ENCODE assay signal across 8 cellular contexts in the genomic region with DNA sequence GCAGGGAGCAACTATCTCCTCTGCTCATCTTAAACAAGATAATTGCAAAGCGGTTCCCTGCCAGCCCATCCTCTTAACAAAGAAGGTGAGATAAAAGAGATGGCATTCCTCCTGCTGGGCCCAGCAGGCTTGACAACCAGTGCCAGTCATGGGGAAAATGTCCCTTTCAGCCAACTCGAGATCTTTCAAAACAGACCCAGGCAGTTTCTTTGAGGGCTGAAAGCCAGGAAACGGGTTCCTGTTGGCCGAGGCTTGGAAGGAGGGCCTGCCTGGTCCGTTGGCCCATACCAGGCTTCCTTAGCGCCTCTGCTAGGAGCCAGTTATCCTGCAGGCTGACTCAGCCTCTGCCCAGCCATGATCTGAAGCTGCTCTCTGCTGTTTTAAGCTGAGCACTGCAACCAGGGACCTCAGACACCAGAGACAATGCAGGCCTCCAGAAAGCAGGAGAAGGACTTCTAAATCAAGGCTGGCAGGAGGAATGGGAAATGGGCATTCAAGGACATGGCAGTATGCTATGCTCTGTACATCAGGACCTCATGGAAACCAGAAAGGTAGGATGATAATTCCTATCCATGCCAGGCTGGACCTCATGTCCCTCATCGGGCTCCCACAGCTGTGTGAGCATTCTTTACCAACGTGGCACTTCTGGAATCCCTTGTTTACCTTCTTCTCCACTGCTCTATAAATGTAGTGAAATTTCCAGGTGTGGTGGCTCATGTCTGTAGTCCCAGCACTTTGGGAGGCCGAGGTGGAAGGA. TPM values are rescaled to one million over a fixed set of nuclear protein-coding genes. Genes with fewer than 3 reads are reported as not detected.
A peak's percentile ranks its signal among the peaks of the same experiment; 100 is the strongest.
DNase-seq lines count a peak whose midpoint lies in the region; ATAC-seq, FAIRE-seq and TF ChIP-seq lines count a peak whose summit lies in the region.

No MANE protein-coding gene starts in this region.

- H3K9me3 ChIP-seq in BLaER1 (no peaks in the 10 kb centered on the region), Loucy (ENCODE audit: insufficient read depth, low read depth, low read length) (no peaks in the 10 kb centered on the region), astrocyte (ENCODE audit: insufficient read depth, low read depth, low read length) (no peaks in the 10 kb centered on the region), iPS DF 6.9 (ENCODE audit: control insufficient read depth, insufficient read depth, low read length) (no peaks in the 10 kb centered on the region), smooth muscle cell (replicated peaks; ENCODE audit: low read depth) (no peaks in the 10 kb centered on the region)

- H2AFZ ChIP-seq in Loucy (ENCODE audit: low read length) (no peak overlapping the region), astrocyte (ENCODE audit: low read depth, low read length) (no peak overlapping the region), smooth muscle cell (ENCODE audit: low read depth) (no peak overlapping the region)

- H3K27me3 ChIP-seq in BLaER1 (no peaks in the 10 kb centered on the region), Loucy (ENCODE audit: insufficient read depth, low read length, poor library complexity, severe bottlenecking) (no peaks in the 10 kb centered on the region), astrocyte (ENCODE audit: insufficient read depth, low read length) (no peaks in the 10 kb centered on the region), iPS DF 6.9 (ENCODE audit: control insufficient read depth, insufficient read depth, low read length) (no peaks in the 10 kb centered on the region), smooth muscle cell (ENCODE audit: low read depth) (no peaks in the 10 kb centered on the region)

- peak overlapping the region; percentile 77 for H3K4me2 ChIP-seq in BLaER1
- H3K4me2 ChIP-seq in Loucy (ENCODE audit: low read depth, low read length, poor library complexity, severe bottlenecking) = no peak overlapping the region
- H3K4me2 ChIP-seq in astrocyte (ENCODE audit: low read length) = no peak overlapping the region
- no peak overlapping the region for H3K4me2 ChIP-seq in smooth muscle cell

- peak; percentile 88 for FAIRE-seq in astrocyte (lab: Jason Lieb, UNC)

- H3K4me3 Mint-ChIP-seq in astrocyte (ENCODE audit: unreplicated experiment) = no peak overlapping the region
- no peak overlapping the region for H3K4me3 Mint-ChIP-seq in glutamatergic neuron (ENCODE audit: unreplicated experiment)
- H3K4me3 Mint-ChIP-seq in effector memory CD8-positive, alpha-beta T cell = no peak overlapping the region

- DNase-seq in astrocyte (ENCODE audit: low read depth) (peak; percentile 61), iPS DF 6.9 (ENCODE audit: low read depth, low spot score) (peak; percentile 25), smooth muscle cell (lab: John Stamatoyannopoulos, UW; ENCODE audit: unreplicated experiment) (peak; percentile 6), glutamatergic neuron (no peak)
- no peak for DNase-seq in effector memory CD8-positive, alpha-beta T cell

- H3K27ac Mint-ChIP-seq in astrocyte (ENCODE audit: unreplicated experiment) = no peak overlapping the region
- no peak overlapping the region for H3K27ac Mint-ChIP-seq in glutamatergic neuron (ENCODE audit: unreplicated experiment)
- H3K27ac Mint-ChIP-seq in effector memory CD8-positive, alpha-beta T cell = no peak overlapping the region

- WGBS in iPS DF 6.9 (ENCODE audit: insufficient coverage, insufficient read length) = no CpG with 5 or more reads among the region's 9 CpGs
- 40% methylated on average over 9 of the region's 9 CpGs for WGBS in smooth muscle cell (ENCODE audit: low lambda C conversion rate)

- no peaks in the 10 kb centered on the region for H3K9me2 ChIP-seq in Loucy (replicated peaks; ENCODE audit: low read depth, low read length)

- H3K4me3 ChIP-seq in BLaER1 = no peak overlapping the region
- H3K4me3 ChIP-seq in Loucy (ENCODE audit: low read length, poor library complexity, severe bottlenecking) = no peak overlapping the region
- no peak overlapping the region for H3K4me3 ChIP-seq in astrocyte (ENCODE audit: insufficient read depth, low read depth, low read length)
- H3K4me3 ChIP-seq in iPS DF 6.9 (ENCODE audit: low read length) = no peak overlapping the region
- no peak overlapping the region for H3K4me3 ChIP-seq in smooth muscle cell

- no peaks in the 10 kb centered on the region for H3K36me3 ChIP-seq in BLaER1
- H3K36me3 ChIP-seq in Loucy (ENCODE audit: insufficient read depth, low read length) = no peaks in the 10 kb centered on the region
- H3K36me3 ChIP-seq in astrocyte (ENCODE audit: insufficient read depth, low read length) = peaks cover 11% of the 10 kb centered on the region
- H3K36me3 ChIP-seq in iPS DF 6.9 (ENCODE audit: control insufficient read depth, insufficient read depth, low read length) = no peaks in the 10 kb centered on the region
- H3K36me3 ChIP-seq in smooth muscle cell (ENCODE audit: low read depth) = no peaks in the 10 kb centered on the region

- ATAC-seq in GM21526 (IDR thresholded peaks at IDR 0.05; ENCODE audit: low FRiP score, unreplicated experiment) = no peak
- no peak for ATAC-seq in effector memory CD8-positive, alpha-beta T cell (replicated peaks)

- H3K79me2 ChIP-seq in Loucy (ENCODE audit: insufficient read depth, low read length) (no peaks in the 10 kb centered on the region), astrocyte (ENCODE audit: insufficient read depth, low read length) (no peaks in the 10 kb centered on the region), smooth muscle cell (ENCODE audit: low read depth) (no peaks in the 10 kb centered on the region)

- TF ChIP-seq CTCF in Loucy (conservative IDR thresholded peaks at IDR 0.05; ENCODE audit: low read length) (peak; percentile 44), astrocyte (IDR thresholded peaks at IDR 0.05; ENCODE audit: insufficient read depth, low read depth, low read length) (peak; percentile 28), smooth muscle cell (IDR thresholded peaks at IDR 0.05; ENCODE audit: borderline replicate concordance, insufficient read depth, poor library complexity, severe bottlenecking) (peak; percentile 47), glutamatergic neuron (IDR thresholded peaks at IDR 0.05; ENCODE audit: partially characterized antibody, unreplicated experiment) (no peak)

- H3K9me3 Mint-ChIP-seq in astrocyte (ENCODE audit: unreplicated experiment) = no peaks in the 10 kb centered on the region
- H3K9me3 Mint-ChIP-seq in glutamatergic neuron (ENCODE audit: unreplicated experiment) = peaks cover 2% of the 10 kb centered on the region
- H3K9me3 Mint-ChIP-seq in effector memory CD8-positive, alpha-beta T cell = no peaks in the 10 kb centered on the region

- H3K4me1 Mint-ChIP-seq in astrocyte (ENCODE audit: low read depth, unreplicated experiment) = no peaks in the 10 kb centered on the region
- peaks cover 2% of the 10 kb centered on the region for H3K4me1 Mint-ChIP-seq in glutamatergic neuron (ENCODE audit: low read depth, unreplicated experiment)
- H3K4me1 Mint-ChIP-seq in effector memory CD8-positive, alpha-beta T cell (ENCODE audit: low read depth in 2 of 2) = no peaks in the 10 kb centered on the region

- H3K27ac ChIP-seq in BLaER1 (peak overlapping the region; percentile 52), astrocyte (ENCODE audit: low read depth, low read length) (no peak overlapping the region), iPS DF 6.9 (ENCODE audit: low read length) (no peak overlapping the region), smooth muscle cell (ENCODE audit: low read depth) (no peak overlapping the region)

- H3F3A ChIP-seq in Loucy (ENCODE audit: low read depth) = no peaks in the 10 kb centered on the region
- no peaks in the 10 kb centered on the region for H3F3A ChIP-seq in smooth muscle cell (ENCODE audit: low read depth)

- H3K4me1 ChIP-seq in BLaER1 (peaks cover 50% of the 10 kb centered on the region), Loucy (ENCODE audit: insufficient read depth, low read length, poor library complexity, severe bottlenecking) (no peaks in the 10 kb centered on the region), astrocyte (ENCODE audit: insufficient read depth, low read length) (no peaks in the 10 kb centered on the region), iPS DF 6.9 (ENCODE audit: control insufficient read depth, insufficient read depth, low read length) (peaks cover 3% of the 10 kb centered on the region; the same call in 1 of the 2 replicates), smooth muscle cell (ENCODE audit: low read depth) (peaks cover 6% of the 10 kb centered on the region)

- H3K36me3 Mint-ChIP-seq in astrocyte (ENCODE audit: low read depth, unreplicated experiment) (peaks cover 2% of the 10 kb centered on the region), glutamatergic neuron (ENCODE audit: unreplicated experiment) (no peaks in the 10 kb centered on the region)
- H3K36me3 Mint-ChIP-seq in effector memory CD8-positive, alpha-beta T cell (ENCODE audit: insufficient read depth) = peaks cover 36% of the 10 kb centered on the region

- no peaks in the 10 kb centered on the region for H4K20me1 ChIP-seq in BLaER1
- H4K20me1 ChIP-seq in Loucy (ENCODE audit: insufficient read depth, low read length, poor library complexity, severe bottlenecking) = no peaks in the 10 kb centered on the region
- peaks cover 6% of the 10 kb centered on the region for H4K20me1 ChIP-seq in astrocyte (ENCODE audit: insufficient read depth, low read length)
- H4K20me1 ChIP-seq in smooth muscle cell (ENCODE audit: low read depth) = no peaks in the 10 kb centered on the region

- no peak overlapping the region for H3K9ac ChIP-seq in BLaER1
- no peak overlapping the region for H3K9ac ChIP-seq in Loucy (ENCODE audit: low read depth, low read length, poor library complexity, severe bottlenecking)
- no peak overlapping the region for H3K9ac ChIP-seq in astrocyte (ENCODE audit: low read length)
- H3K9ac ChIP-seq in smooth muscle cell (ENCODE audit: low read depth) = no peak overlapping the region

- no peaks in the 10 kb centered on the region for H3K27me3 Mint-ChIP-seq in astrocyte (ENCODE audit: low read depth, unreplicated experiment)
- H3K27me3 Mint-ChIP-seq in glutamatergic neuron (ENCODE audit: unreplicated experiment) = no peaks in the 10 kb centered on the region
- no peaks in the 10 kb centered on the region for H3K27me3 Mint-ChIP-seq in effector memory CD8-positive, alpha-beta T cell

RNA-seq across cellular contexts. Expression of gene SLC2A9, which starts 42.4 kb away (rescaled TPM):
- total RNA-seq in astrocyte = 0.54 and 0.62 TPM in 2 replicates
- total RNA-seq in smooth muscle cell = 2.2 and 3.5 TPM in 2 replicates
- 1.3 and 3.2 TPM in 2 replicates for polyA plus RNA-seq in smooth muscle cell
- not detected for total RNA-seq in glutamatergic neuron (ENCODE audit: unreplicated experiment)

RNA-seq across cellular contexts. Expression of gene WDR1, which starts 52.9 kb away (rescaled TPM):
- total RNA-seq in astrocyte = 558 and 620 TPM in 2 replicates
- 224 and 259 TPM in 2 replicates for total RNA-seq in smooth muscle cell
- polyA plus RNA-seq in smooth muscle cell = 273 and 283 TPM in 2 replicates
- 161 TPM for total RNA-seq in glutamatergic neuron (ENCODE audit: unreplicated experiment)

Comparison
In these comparisons a context has a peak if more than half of its experiments do, and no peak if none do; other contexts are left out.
1. DNase-seq: peak in astrocyte (single experiment), iPS DF 6.9 (single experiment) and smooth muscle cell (single experiment); none in glutamatergic neuron (single experiment) and effector memory CD8-positive, alpha-beta T cell (0 of 3).